ENCODE assay signal across 9 cellular contexts in genomic region chr2:219250044-219250781, GRCh38. TPM values are rescaled to one million over a fixed set of nuclear protein-coding genes. Genes with fewer than 3 reads are reported as not detected.
DNase-seq lines count a peak whose midpoint lies in the region; ATAC-seq and TF ChIP-seq lines count a peak whose summit lies in the region.
"Had no signal": no experiment of that assay in that cellular context is flagged by ENCODE, and none has a peak within 500 bp of the region (broad histone marks: within the 10 kb centered on the region; RNA-seq: fewer than 3 reads in every experiment).

No MANE protein-coding gene starts in this region.

- WGBS in hepatocyte (ENCODE audit: low lambda C conversion rate, missing lambda C conversion rate), result 94% methylated on average over 22 of the region's 22 CpGs

- H3K27ac ChIP-seq in VCaP, result peak overlapping the region; percentile 99
- H3K27ac ChIP-seq in hepatocyte, result peak overlapping the region; percentile 97
- peak overlapping the region; percentile 90 for H3K27ac ChIP-seq in stomach smooth muscle (ENCODE audit: low read length)

- no peak for TF ChIP-seq CTCF in VCaP (conservative IDR thresholded peaks at IDR 0.05)
- TF ChIP-seq CTCF in hepatocyte (IDR thresholded peaks at IDR 0.05; ENCODE audit: poor library complexity), result no peak

- H3K9ac ChIP-seq in stomach smooth muscle (ENCODE audit: low read length in 2 of 2), result peak overlapping the region; percentile 7 to 64

- peak overlapping the region; percentile 62 for H3K4me2 ChIP-seq in hepatocyte

- DNase-seq in DMS 273 (lab: John Stamatoyannopoulos, UW; ENCODE audit: unreplicated experiment), result peak; percentile 44
- no peak for DNase-seq in DMS 273 treated with DMSO at 0.1 percent for 48 hours (lab: John Stamatoyannopoulos, UW)
- no peak for DNase-seq in hepatocyte (ENCODE audit: low spot score)
- DNase-seq in NCI-H748 (lab: John Stamatoyannopoulos, UW; ENCODE audit: unreplicated experiment), result no peak
- no peak for DNase-seq in activated gamma-delta T cell treated with Interleukin-2 at 50 U/mL for 16 hours
- DNase-seq: 8988T had no signal

- H3K4me1 ChIP-seq in hepatocyte (ENCODE audit: insufficient read depth) (peaks cover 56% of the 10 kb centered on the region), stomach smooth muscle (ENCODE audit: control insufficient read depth, insufficient read depth, low read length) (peaks cover 71% of the 10 kb centered on the region)

- ATAC-seq in GM18520 (IDR thresholded peaks at IDR 0.05; ENCODE audit: unreplicated experiment), result no peak

- H3K4me3 ChIP-seq in hepatocyte (no peak overlapping the region), stomach smooth muscle (ENCODE audit: low read length in 2 of 2) (peak overlapping the region; percentile 28 to 54)

- H3K9me3 ChIP-seq in hepatocyte (ENCODE audit: low read depth) (no peaks in the 10 kb centered on the region), stomach smooth muscle (ENCODE audit: control insufficient read depth in 2 of 2, low read length in 2 of 2) (no peaks in the 10 kb centered on the region)

- no peak overlapping the region for H2AFZ ChIP-seq in hepatocyte

- H3K27me3 ChIP-seq in hepatocyte (peaks cover 30% of the 10 kb centered on the region), stomach smooth muscle (ENCODE audit: control insufficient read depth in 1 of 2, insufficient read depth in 2 of 2, low read length in 2 of 2) (no peaks in the 10 kb centered on the region)

- no peaks in the 10 kb centered on the region for H3K9me2 ChIP-seq in hepatocyte (replicated peaks; ENCODE audit: insufficient read depth)

- H3K79me2 ChIP-seq in hepatocyte, result peaks cover 18% of the 10 kb centered on the region

- H4K20me1 ChIP-seq in hepatocyte (ENCODE audit: insufficient read depth, poor library complexity, severe bottlenecking), result no peaks in the 10 kb centered on the region

- H3K36me3 ChIP-seq in hepatocyte (replicated peaks; ENCODE audit: insufficient read depth, low read depth) (no peaks in the 10 kb centered on the region), stomach smooth muscle (ENCODE audit: control insufficient read depth in 2 of 2, insufficient read depth in 2 of 2, low read length in 2 of 2) (peaks cover 16 to 22% of the 10 kb centered on the region in 2 donors)

RNA-seq across cellular contexts. Expression of gene TUBA4B, which starts 2.8 kb away (rescaled TPM):
- 0.13 TPM in 1 of 2 replicates, not detected in the other for total RNA-seq in hepatocyte
- polyA plus RNA-seq in hepatocyte, result not detected in 2 replicates

RNA-seq across cellular contexts. Expression of gene TUBA4A, which starts 3.5 kb away (rescaled TPM):
- 4.7 and 9.6 TPM in 2 replicates for total RNA-seq in hepatocyte
- polyA plus RNA-seq in hepatocyte, result 10.5 and 14.3 TPM in 2 replicates

RNA-seq across cellular contexts. Expression of gene STK16, which starts 4.9 kb away (rescaled TPM):
- 35.6 and 38.8 TPM in 2 replicates for total RNA-seq in hepatocyte
- polyA plus RNA-seq in hepatocyte, result 7.7 and 10.1 TPM in 2 replicates

RNA-seq across cellular contexts. Expression of gene GLB1L, which starts 5.0 kb away (rescaled TPM):
- 5.9 and 9.6 TPM in 2 replicates for total RNA-seq in hepatocyte
- 1.7 and 6.6 TPM in 2 replicates for polyA plus RNA-seq in hepatocyte

RNA-seq across cellular contexts. Expression of gene ANKZF1, which starts 20.6 kb away (rescaled TPM):
- total RNA-seq in hepatocyte, result 25.2 and 37.5 TPM in 2 replicates
- 41.6 and 47.1 TPM in 2 replicates for polyA plus RNA-seq in hepatocyte
